Comparison of ENCODE assay signal across 12 cellular contexts in the genomic region with DNA sequence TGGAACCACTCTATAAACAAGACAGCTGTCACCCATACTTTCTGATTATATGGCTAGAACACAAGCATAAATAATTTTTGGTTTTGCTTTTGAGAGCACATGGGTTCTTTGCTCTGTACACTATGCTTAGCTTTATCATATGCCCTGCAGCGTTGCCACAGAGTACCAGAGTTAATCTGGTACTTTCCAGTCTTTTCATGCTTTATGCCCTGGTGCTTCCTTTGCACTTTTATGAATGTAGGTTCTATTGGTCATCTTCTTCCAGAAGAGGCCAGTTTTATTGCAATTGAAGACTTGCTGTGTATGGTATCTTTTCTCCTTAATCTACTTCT.
DNase-seq lines count a peak whose midpoint lies in the region; ATAC-seq and TF ChIP-seq lines count a peak whose summit lies in the region.
"Had no signal": no experiment of that assay in that cellular context is flagged by ENCODE, and none has a peak within 500 bp of the region (broad histone marks: within the 10 kb centered on the region; RNA-seq: fewer than 3 reads in every experiment).

No MANE protein-coding gene starts in this region.

- TF ChIP-seq POLR2A in GM18505 (IDR thresholded peaks at IDR 0.05; ENCODE audit: borderline replicate concordance, extremely low read depth, insufficient read depth, insufficient read length): no peak

- DNase-seq in epidermal melanocyte (ENCODE audit: insufficient read length, low spot score): peak; percentile 23
- no peak for DNase-seq in activated effector memory CD4-positive, alpha-beta T cell treated with Interleukin-2 at 50 U/mL for 16 hours
- DNase-seq in DMS 273 (lab: John Stamatoyannopoulos, UW; ENCODE audit: unreplicated experiment): no peak
- DNase-seq in T-helper 1 cell: no peak
- DNase-seq: activated CD8-positive, alpha-beta memory T cell treated with anti-CD3 and anti-CD28 coated beads, Interleukin-2, amount 50 U/mL, for 4 hours; CD8-positive, alpha-beta memory T cell; NCI-H2107; stomach had no signal

- peak; percentile 70 for ATAC-seq in GM18505 (IDR thresholded peaks at IDR 0.05; ENCODE audit: unreplicated experiment)
- peak; percentile 45 for ATAC-seq in GM21360 (IDR thresholded peaks at IDR 0.05; ENCODE audit: unreplicated experiment)
- ATAC-seq in HG03469 (IDR thresholded peaks at IDR 0.05; ENCODE audit: unreplicated experiment): peak; percentile 49
- no peak for ATAC-seq in HG03159 (IDR thresholded peaks at IDR 0.05; ENCODE audit: unreplicated experiment)
